Comparison of ENCODE assay signal across 24 cellular contexts in genomic region chr11:24375896-24376295, GRCh38.
"Had no signal": no experiment of that assay in that cellular context is flagged by ENCODE, and none has a peak within 500 bp of the region (broad histone marks: within the 10 kb centered on the region; RNA-seq: fewer than 3 reads in every experiment).

No MANE protein-coding gene starts in this region.

- H3K27me3 ChIP-seq: ascending aorta, MG63, SJSA1 had no signal

- H3K9me3 ChIP-seq: ascending aorta, MG63, SJSA1 had no signal

- H3K4me3 ChIP-seq: ascending aorta, MG63, SJSA1 had no signal

- H3K27ac ChIP-seq: ascending aorta, SJSA1 had no signal

- H3K36me3 ChIP-seq: ascending aorta, MG63, SJSA1 had no signal

- FAIRE-seq: RCC 7860 had no signal

- DNase-seq: activated B cell treated with CpG ODN at 0.5 μM for 24 hours; activated CD4-positive, alpha-beta T cell treated with anti-CD3 and anti-CD28 coated beads for 1 hour; activated CD4-positive, alpha-beta T cell treated with anti-CD3 and anti-CD28 coated beads, Interleukin-2, amount 10 ng/mL, durations not matched to agents 24 days and 14 days; activated CD4-positive, alpha-beta T cell treated with anti-CD3 and anti-CD28 coated beads, Interleukin-2, amount 50 U/mL, for 48 hours; activated CD8-positive, alpha-beta memory T cell treated with anti-CD3 and anti-CD28 coated beads, Interleukin-2, amount 10 ng/mL, durations not matched to agents 7 days and 5 days; activated effector memory CD4-positive, alpha-beta T cell treated with Interleukin-2 at 50 U/mL for 16 hours; activated naive CD4-positive, alpha-beta T cell; activated T-cell treated with anti-CD3 and anti-CD28 coated beads, Interleukin-2, amount 50 U/mL, for 24 hours; amniotic stem cell; Kasumi-1; KBM-7; MG63; MV-4-11; NCI-H1092 treated with DMSO at 0.1 percent for 48 hours; NCI-H1417 treated with DMSO at 0.1 percent for 48 hours; NCI-H1694; NCI-H2029 treated with DMSO at 0.1 percent for 48 hours; NCI-H510A treated with DMSO at 0.1 percent for 48 hours; PC-3; SHP77; T-helper 9 cell had no signal

- ATAC-seq: activated CD8-positive, alpha-beta memory T cell treated with anti-CD3 and anti-CD28 coated beads, Interleukin-2, amount 10 ng/mL, durations not matched to agents 7 days and 5 days; PC-3 had no signal

- H3K4me1 ChIP-seq: ascending aorta, SJSA1 had no signal
